Comparison of ENCODE assay signal across 1 cellular context in genomic region chr9:6896562-6896961, GRCh38.
A peak's percentile ranks its signal among the peaks of the same experiment; 100 is the strongest.
TF ChIP-seq lines count a peak whose summit lies in the region.

No MANE protein-coding gene starts in this region.

TF ChIP-seq in HepG2, 621 proteins besides CTCF, POLR2A, EP300 and RAD21 (continued from another document and continues in another):
- TF ChIP-seq ELK4 (CRISPR knock-in tag; IDR thresholded peaks at IDR 0.05; ENCODE audit: borderline replicate concordance) (no peak), NR2F1 (CRISPR knock-in tag; IDR thresholded peaks at IDR 0.05) (peak in 1 of 2 experiments; percentile 62; a peak in 2 of 4 replicates), DZIP1 (CRISPR knock-in tag; IDR thresholded peaks at IDR 0.05) (no peak), ZBTB38 (CRISPR knock-in tag; IDR thresholded peaks at IDR 0.05) (no peak), HBP1 (CRISPR knock-in tag; IDR thresholded peaks at IDR 0.05; ENCODE audit: low read depth) (no peak), DR1 (CRISPR knock-in tag; IDR thresholded peaks at IDR 0.05) (no peak), MEIS1 (CRISPR knock-in tag; IDR thresholded peaks at IDR 0.05; ENCODE audit: borderline replicate concordance) (no peak), ZNF766 (CRISPR knock-in tag; IDR thresholded peaks at IDR 0.05; ENCODE audit: borderline replicate concordance) (no peak), SMYD3 (CRISPR knock-in tag; IDR thresholded peaks at IDR 0.05) (no peak), ZNF530 (CRISPR knock-in tag; IDR thresholded peaks at IDR 0.05; ENCODE audit: low read depth) (no peak), ZSCAN25 (CRISPR knock-in tag; IDR thresholded peaks at IDR 0.05) (no peak), RBM22 (optimal IDR thresholded peaks at IDR 0.05; ENCODE audit: low read length) (no peak), ZFYVE20 (CRISPR knock-in tag; IDR thresholded peaks at IDR 0.05; ENCODE audit: borderline replicate concordance, low read depth) (no peak), SNAPC2 (CRISPR knock-in tag; IDR thresholded peaks at IDR 0.05) (no peak), ADNP (CRISPR knock-in tag; IDR thresholded peaks at IDR 0.05) (no peak), RARA (CRISPR knock-in tag; IDR thresholded peaks at IDR 0.05) (peak; percentile 65), NPAS2 (CRISPR knock-in tag; IDR thresholded peaks at IDR 0.05; ENCODE audit: borderline replicate concordance) (no peak), HNRNPH1 (optimal IDR thresholded peaks at IDR 0.05; ENCODE audit: low read depth, low read length) (no peak), ZNF20 (CRISPR knock-in tag; IDR thresholded peaks at IDR 0.05) (no peak), ZHX2 (IDR thresholded peaks at IDR 0.05; ENCODE audit: low read depth) (no peak), ZHX2 (CRISPR knock-in tag; IDR thresholded peaks at IDR 0.05; ENCODE audit: borderline replicate concordance) (no peak), NR2F6 (IDR thresholded peaks at IDR 0.05) (no peak), NR2F6 (CRISPR knock-in tag; IDR thresholded peaks at IDR 0.05) (peak; percentile 36; the same call in 1 of the 2 replicates), ZNF816 (CRISPR knock-in tag; IDR thresholded peaks at IDR 0.05; ENCODE audit: borderline replicate concordance) (no peak), SIX1 (CRISPR knock-in tag; IDR thresholded peaks at IDR 0.05; ENCODE audit: borderline replicate concordance) (no peak), ZNF747 (CRISPR knock-in tag; IDR thresholded peaks at IDR 0.05; ENCODE audit: borderline replicate concordance) (no peak), SOX5 (CRISPR knock-in tag; IDR thresholded peaks at IDR 0.05; ENCODE audit: borderline replicate concordance) (peak; percentile 86), RELA (CRISPR knock-in tag; IDR thresholded peaks at IDR 0.05) (no peak), NFYC (CRISPR knock-in tag; IDR thresholded peaks at IDR 0.05) (no peak), ATF7-NPFF (CRISPR knock-in tag; IDR thresholded peaks at IDR 0.05; ENCODE audit: low read depth) (no peak), ZNF670 (CRISPR knock-in tag; IDR thresholded peaks at IDR 0.05; ENCODE audit: borderline replicate concordance) (no peak), TP53 (CRISPR knock-in tag; conservative IDR thresholded peaks at IDR 0.05) (no peak), CENPT (CRISPR knock-in tag; IDR thresholded peaks at IDR 0.05; ENCODE audit: low read depth) (no peak), SALL1 (CRISPR knock-in tag; IDR thresholded peaks at IDR 0.05) (peak; percentile 40; the same call in 1 of the 2 replicates), MIXL1 (CRISPR knock-in tag; IDR thresholded peaks at IDR 0.05) (no peak), ZNF512 (CRISPR knock-in tag; IDR thresholded peaks at IDR 0.05) (no peak), PRDM4 (CRISPR knock-in tag; IDR thresholded peaks at IDR 0.05; ENCODE audit: borderline replicate concordance) (no peak), ZNF746 (CRISPR knock-in tag; IDR thresholded peaks at IDR 0.05) (no peak), TFDP1 (CRISPR knock-in tag; IDR thresholded peaks at IDR 0.05; ENCODE audit: borderline replicate concordance) (no peak), ZNF678 (CRISPR knock-in tag; IDR thresholded peaks at IDR 0.05) (no peak), EZH2 (conservative IDR thresholded peaks at IDR 0.05; ENCODE audit: low read depth, low read length) (no peak), RFX5 (IDR thresholded peaks at IDR 0.05; ENCODE audit: low read depth, low read length) (no peak), ZNF672 (CRISPR knock-in tag; IDR thresholded peaks at IDR 0.05) (no peak), ZBTB39 (CRISPR knock-in tag; IDR thresholded peaks at IDR 0.05) (no peak)
